21 cellular contexts compared by ENCODE assay signal in genomic region chr21:43759651-43760050, GRCh38. TPM values are rescaled to one million over a fixed set of nuclear protein-coding genes. Genes with fewer than 3 reads are reported as not detected.
A peak's percentile ranks its signal among the peaks of the same experiment; 100 is the strongest.
DNase-seq lines count a peak whose midpoint lies in the region; ATAC-seq, FAIRE-seq and TF ChIP-seq lines count a peak whose summit lies in the region.
"Had no signal": no experiment of that assay in that cellular context is flagged by ENCODE, and none has a peak within 500 bp of the region (broad histone marks: within the 10 kb centered on the region; RNA-seq: fewer than 3 reads in every experiment).

No MANE protein-coding gene starts in this region.

- no peaks in the 10 kb centered on the region for H3K9me3 Mint-ChIP-seq in nephron
- peaks cover 0 to 3% of the 10 kb centered on the region in 2 experiments; a peak in 1 of 5 replicates for H3K9me3 Mint-ChIP-seq in H9
- H3K9me3 Mint-ChIP-seq: CD4-positive, alpha-beta T cell had no signal

- H2AFZ ChIP-seq in HepG2 (ENCODE audit: low read length) (no peak overlapping the region), H9 (ENCODE audit: low read length) (no peak overlapping the region)

- H3K27me3 Mint-ChIP-seq in nephron (ENCODE audit: low read depth) (no peaks in the 10 kb centered on the region), H9 (ENCODE audit: low read depth) (no peaks in the 10 kb centered on the region)
- H3K27me3 Mint-ChIP-seq: CD4-positive, alpha-beta T cell had no signal

- FAIRE-seq in HepG2 (lab: Jason Lieb, UNC), result no peak
- FAIRE-seq: A549, GM18507, H54 had no signal

- H3K9me3 ChIP-seq in HepG2 (ENCODE audit: low read length) (no peaks in the 10 kb centered on the region), right lobe of liver (no peaks in the 10 kb centered on the region), subcutaneous abdominal adipose tissue (ENCODE audit: control insufficient read depth in 5 of 5, low read length in 5 of 5) (no peaks in the 10 kb centered on the region), H9 (ENCODE audit: control insufficient read depth, low read depth, low read length) (no peaks in the 10 kb centered on the region), ascending aorta (no peaks in the 10 kb centered on the region)
- H3K9me3 ChIP-seq: A549, SK-N-SH had no signal

- 95% methylated on average over 13 of the region's 19 CpGs for WGBS in HepG2 (ENCODE audit: low lambda C conversion rate)
- no CpG with 5 or more reads among the region's 19 CpGs for WGBS in right lobe of liver (ENCODE audit: insufficient coverage, low coverage, low lambda C conversion rate, missing lambda C conversion rate)
- no CpG with 5 or more reads among the region's 19 CpGs for WGBS in H9 (ENCODE audit: extremely low coverage, insufficient read length, low lambda C conversion rate)

- no peak for DNase-seq in HepG2 (ENCODE audit: low spot score)
- no peak for DNase-seq in right lobe of liver
- DNase-seq in H9, result no peak
- DNase-seq in stimulated activated CD4-positive, alpha-beta T cell treated with anti-CD3 and anti-CD28 coated beads, Interleukin-4, amount 100 ng/mL, for 24 hours, result no peak
- DNase-seq in ascending aorta (ENCODE audit: low spot score in 2 of 2), result no peak
- DNase-seq: AML-193; CD4-positive, alpha-beta T cell; DMS53; KG1; MM.1S; NCI-H2029 treated with DMSO at 0.1 percent for 48 hours; NCI-H446 treated with DMSO at 0.1 percent for 48 hours; NCI-H526; SK-N-SH had no signal

- H3K36me3 Mint-ChIP-seq in nephron (ENCODE audit: low read depth) (peaks cover 20% of the 10 kb centered on the region), H9 (ENCODE audit: insufficient read depth in 1 of 3, low read depth in 3 of 3) (peaks cover 16 to 47% (median 27%) of the 10 kb centered on the region in 3 experiments)

- no peaks in the 10 kb centered on the region for H3K79me1 ChIP-seq in H9 (ENCODE audit: insufficient read depth, low read depth, low read length, poor library complexity, severe bottlenecking)

- peak overlapping the region in 1 of 3 experiments; percentile 16 for H3K4me3 Mint-ChIP-seq in nephron
- no peak overlapping the region for H3K4me3 Mint-ChIP-seq in H9
- H3K4me3 Mint-ChIP-seq: CD4-positive, alpha-beta T cell had no signal

- TF ChIP-seq POLR2A in HepG2 (IDR thresholded peaks at IDR 0.05; ENCODE audit: insufficient read depth in 1 of 2, low read depth in 2 of 2, low read length in 2 of 2) (no peak), right lobe of liver (IDR thresholded peaks at IDR 0.05) (no peak)

- no peak overlapping the region for H3K4ac ChIP-seq in H9 (ENCODE audit: low read depth, low read length)

- no peak overlapping the region for H2BK20ac ChIP-seq in H9 (ENCODE audit: low read depth, low read length, poor library complexity, severe bottlenecking)

- no peak overlapping the region for H4K8ac ChIP-seq in H9 (replicated peaks; ENCODE audit: insufficient read length, low read depth, low read length)

- H3K4me1 Mint-ChIP-seq in nephron, result peaks cover 22% of the 10 kb centered on the region
- no peaks in the 10 kb centered on the region for H3K4me1 Mint-ChIP-seq in H9

- no peak overlapping the region for H3T11ph ChIP-seq in H9 (ENCODE audit: low read length)

- TF ChIP-seq EP300 in HepG2 (IDR thresholded peaks at IDR 0.05; ENCODE audit: low read depth in 2 of 2, low read length in 2 of 2), result no peak
- no peak for TF ChIP-seq EP300 in HepG2 (CRISPR knock-in tag; IDR thresholded peaks at IDR 0.05; ENCODE audit: borderline replicate concordance)

- H3K4me3 ChIP-seq in HepG2 (replicated peaks in 1 of 3; ENCODE audit: insufficient read depth in 1 of 3, low read depth in 2 of 3, low read length in 3 of 3), result no peak overlapping the region
- H3K4me3 ChIP-seq in right lobe of liver, result no peak overlapping the region
- H3K4me3 ChIP-seq in subcutaneous abdominal adipose tissue (ENCODE audit: low read depth in 1 of 5, low read length in 5 of 5), result no peak overlapping the region
- H3K4me3 ChIP-seq in ascending aorta, result no peak overlapping the region
- H3K4me3 ChIP-seq: A549; BLaER1 treated with 17β-estradiol and CSF1 and Interleukin-3, amounts not matched to agents 10 nM and 100 nM had no signal

- H3K4me1 ChIP-seq in HepG2 (ENCODE audit: insufficient read depth, low read length) (no peaks in the 10 kb centered on the region), right lobe of liver (peaks cover 0 to 23% (median 9%) of the 10 kb centered on the region in 4 donors), subcutaneous abdominal adipose tissue (ENCODE audit: control insufficient read depth in 5 of 5, insufficient read depth in 5 of 5, low read length in 5 of 5) (peaks cover 2 to 44% (median 32%) of the 10 kb centered on the region in 5 donors), H9 (ENCODE audit: insufficient read depth, low read length) (no peaks in the 10 kb centered on the region), ascending aorta (peaks cover 9 to 15% of the 10 kb centered on the region in 2 donors)

- no peak overlapping the region for H2AK5ac ChIP-seq in H9 (ENCODE audit: insufficient read length, low read length)

- TF ChIP-seq RAD21 in HepG2 (CRISPR knock-in tag; IDR thresholded peaks at IDR 0.05), result no peak

- ATAC-seq in HepG2, result no peak
- no peak for ATAC-seq in right lobe of liver
- ATAC-seq: A549, Panc1 had no signal

- no peak overlapping the region for H3K27ac ChIP-seq in HepG2 (ENCODE audit: extremely low read length, insufficient read depth, low read length)
- H3K27ac ChIP-seq in right lobe of liver, result no peak overlapping the region
- H3K27ac ChIP-seq in subcutaneous abdominal adipose tissue (ENCODE audit: low read depth, low read length), result peak overlapping the region; percentile 84
- no peak overlapping the region for H3K27ac ChIP-seq in H9 (ENCODE audit: insufficient read length, low read depth, low read length)
- no peak overlapping the region for H3K27ac ChIP-seq in ascending aorta
- H3K27ac ChIP-seq: A549 had no signal

- no peak overlapping the region for H3K56ac ChIP-seq in H9 (ENCODE audit: insufficient read length, low read depth, low read length)

- no peak overlapping the region for H2BK12ac ChIP-seq in H9 (ENCODE audit: insufficient read length, low read depth, low read length)

- no peak overlapping the region for H3K23ac ChIP-seq in H9 (ENCODE audit: insufficient read length, low read depth, low read length)

- H4K5ac ChIP-seq in H9 (ENCODE audit: insufficient read length, low read depth, low read length), result no peak overlapping the region

- no peaks in the 10 kb centered on the region for H4K20me1 ChIP-seq in HepG2 (ENCODE audit: insufficient read depth, low read length)
- no peaks in the 10 kb centered on the region for H4K20me1 ChIP-seq in H9 (ENCODE audit: control insufficient read depth, insufficient read depth, insufficient read length)

- H3K23me2 ChIP-seq in H9 (ENCODE audit: insufficient read length, low read depth, low read length, poor library complexity, severe bottlenecking), result no peaks in the 10 kb centered on the region

- H3K4me2 ChIP-seq in HepG2 (ENCODE audit: low read depth, low read length) (no peak overlapping the region), H9 (ENCODE audit: insufficient read depth, insufficient read length, low read length) (no peak overlapping the region)
- H3K4me2 ChIP-seq: A549; BLaER1 treated with 17β-estradiol and CSF1 and Interleukin-3, amounts not matched to agents 10 nM and 100 nM; SK-N-SH had no signal

- H3K27me3 ChIP-seq in HepG2 (ENCODE audit: control insufficient read depth in 1 of 2, insufficient read depth in 2 of 2, low read length in 2 of 2), result no peaks in the 10 kb centered on the region
- H3K27me3 ChIP-seq in right lobe of liver, result no peaks in the 10 kb centered on the region
- H3K27me3 ChIP-seq in subcutaneous abdominal adipose tissue (ENCODE audit: control insufficient read depth in 5 of 5, insufficient read depth in 4 of 5, low read length in 5 of 5), result no peaks in the 10 kb centered on the region
- no peaks in the 10 kb centered on the region for H3K27me3 ChIP-seq in H9 (ENCODE audit: insufficient read depth, low read length)
- H3K27me3 ChIP-seq in ascending aorta, result no peaks in the 10 kb centered on the region
- H3K27me3 ChIP-seq: BLaER1 treated with 17β-estradiol and CSF1 and Interleukin-3, amounts not matched to agents 10 nM and 100 nM had no signal

- intact Hi-C loops in HepG2 (cut with micrococcal nuclease; ENCODE audit: unreplicated experiment) (no loop called here), right lobe of liver (cut with DNase I) (loop anchor here in 1 of 2 donors (10.0 kb wide), 1 partner anchor 65 kb away; no protein-coding TSS in a partner anchor), ascending aorta (cut with DNase I) (no loop called here)

- no peak overlapping the region for H4K91ac ChIP-seq in H9 (ENCODE audit: insufficient read length, low read depth, low read length)

- H3K18ac ChIP-seq in H9 (ENCODE audit: insufficient read length, low read depth, low read length), result no peak overlapping the region

- no peak for TF ChIP-seq CTCF in HepG2 (CRISPR knock-in tag; IDR thresholded peaks at IDR 0.05)
- no peak for TF ChIP-seq CTCF in right lobe of liver (IDR thresholded peaks at IDR 0.05)
- TF ChIP-seq CTCF in nephron (IDR thresholded peaks at IDR 0.05; ENCODE audit: unreplicated experiment in 3 of 3), result no peak
- no peak for TF ChIP-seq CTCF in H9 (conservative IDR thresholded peaks at IDR 0.05)
- TF ChIP-seq CTCF in ascending aorta (IDR thresholded peaks at IDR 0.05), result no peak

- H2BK120ac ChIP-seq in H9 (ENCODE audit: low read depth, low read length, poor library complexity, severe bottlenecking), result no peak overlapping the region

- no TSS peak for BruUV-seq in HepG2 (replicated peaks; lab: Mats Ljungman, UMichigan)

- POLR2A ChIA-PET in HepG2 (lab: Yijun Ruan, JAX), result no interaction called here

- peaks cover 17 to 36% of the 10 kb centered on the region in 2 experiments; a peak in 4 of 5 replicates for H3K36me3 ChIP-seq in HepG2 (replicated peaks in 1 of 2; ENCODE audit: control insufficient read depth in 1 of 2, insufficient read depth in 2 of 2, low read length in 2 of 2)
- H3K36me3 ChIP-seq in right lobe of liver, result peaks cover 0 to 30% (median 11%) of the 10 kb centered on the region in 4 donors
- H3K36me3 ChIP-seq in subcutaneous abdominal adipose tissue (ENCODE audit: control insufficient read depth in 5 of 5, insufficient read depth in 5 of 5, low read length in 5 of 5), result peaks cover 0 to 88% (median 66%) of the 10 kb centered on the region in 5 donors
- peaks cover 31 to 55% of the 10 kb centered on the region in 2 donors for H3K36me3 ChIP-seq in ascending aorta

- in situ Hi-C loops in HepG2 (cut with HindIII; ENCODE audit: extremely low pct_ligation_motif_present, low pct_unique_long_range_greater_than_20kb), result no loop called here

- no peak overlapping the region for H2BK15ac ChIP-seq in H9 (ENCODE audit: low read depth, low read length)

- H3K27ac Mint-ChIP-seq in nephron (peak overlapping the region in 2 of 3 experiments; percentile 73 to 100), H9 (peak overlapping the region in 1 of 3 experiments; percentile 76; a peak in 1 of 7 replicates)
- H3K27ac Mint-ChIP-seq: CD4-positive, alpha-beta T cell had no signal

- no peak overlapping the region for H2BK5ac ChIP-seq in H9 (ENCODE audit: insufficient read length, low read length)

- H3K9ac ChIP-seq in HepG2 (ENCODE audit: insufficient read depth, low read depth, low read length) (no peak overlapping the region), subcutaneous abdominal adipose tissue (ENCODE audit: low read length in 5 of 5) (no peak overlapping the region), H9 (ENCODE audit: extremely low read depth, insufficient read length, low read length) (no peak overlapping the region)
- H3K9ac ChIP-seq: BLaER1 treated with 17β-estradiol and CSF1 and Interleukin-3, amounts not matched to agents 10 nM and 100 nM; SK-N-SH had no signal

- H3K79me2 ChIP-seq in HepG2 (ENCODE audit: insufficient read depth, low read length) (no peaks in the 10 kb centered on the region), H9 (ENCODE audit: insufficient read depth, low read length) (no peaks in the 10 kb centered on the region)

- H3K14ac ChIP-seq in H9 (ENCODE audit: insufficient read depth, low read length), result no peak overlapping the region

- CTCF ChIA-PET in HepG2 (lab: Yijun Ruan, JAX; ENCODE audit: low intra/inter-chr PET ratio, low total read pairs), result no interaction called here

RNA-seq across cellular contexts. Expression of gene CSTB, which starts 16.5 kb away (rescaled TPM):
- total RNA-seq in HepG2 (2016; rRNA removed; fragmentation: Illumina TruSeq; extraction: Trizol), result 11.7 and 15.8 TPM in 2 replicates
- total RNA-seq in HepG2 (2016; cell fraction: cytosol; rRNA removed; fragmentation: Illumina TruSeq; extraction: Trizol; ENCODE audit: low read depth), result 8.0 and 9.1 TPM in 2 replicates
- total RNA-seq in HepG2 (2016; cell fraction: insoluble cytoplasmic fraction; rRNA removed; fragmentation: Illumina TruSeq; extraction: Trizol), result 11.9 and 14.9 TPM in 2 replicates
- 9.8 and 11.8 TPM in 2 replicates for total RNA-seq in HepG2 (2016; cell fraction: membrane; rRNA removed; fragmentation: Illumina TruSeq; extraction: Trizol)
- total RNA-seq in HepG2 (2016; cell fraction: nucleus; rRNA removed; fragmentation: Illumina TruSeq; extraction: Trizol), result 6.6 and 7.1 TPM in 2 replicates
- 94.1 and 110 TPM in 2 replicates for polyA plus RNA-seq in HepG2 (2011; rRNA removed)
- 129 and 137 TPM in 2 replicates for polyA plus RNA-seq in HepG2 (2011; cell fraction: cytosol; rRNA removed)
- polyA plus RNA-seq in HepG2 (2011; cell fraction: nucleus; rRNA removed), result 53.4 and 59.2 TPM in 2 replicates
- polyA plus RNA-seq in HepG2 (2012), result 58.7 and 69.9 TPM in 2 replicates
- 34.3 and 43.0 TPM in 2 replicates for polyA plus RNA-seq in HepG2 (2016; cell fraction: cytosol; fragmentation: Illumina TruSeq; extraction: Trizol; ENCODE audit: low read depth)
- polyA plus RNA-seq in HepG2 (2016; cell fraction: insoluble cytoplasmic fraction; fragmentation: Illumina TruSeq; extraction: Trizol; ENCODE audit: low read depth), result 53.0 and 57.2 TPM in 2 replicates
- 32.8 and 40.2 TPM in 2 replicates for polyA plus RNA-seq in HepG2 (2016; cell fraction: membrane; fragmentation: Illumina TruSeq; extraction: Trizol; ENCODE audit: low read depth)
- polyA plus RNA-seq in HepG2 (2016; cell fraction: nucleus; fragmentation: Illumina TruSeq; extraction: Trizol; ENCODE audit: insufficient read depth, low read depth), result 34.9 and 36.2 TPM in 2 replicates
- polyA minus RNA-seq in HepG2 (2011; rRNA and poly(A)+ RNA removed; ENCODE audit: low replicate concordance), result 37.2 and 51.7 TPM in 2 replicates
- 24.0 and 25.6 TPM in 2 replicates for polyA minus RNA-seq in HepG2 (2011; cell fraction: cytosol; rRNA and poly(A)+ RNA removed)
- 9.0 and 15.4 TPM in 2 replicates for polyA minus RNA-seq in HepG2 (2011; cell fraction: nucleus; rRNA and poly(A)+ RNA removed)
- 100 to 1,000 TPM in 1 of 6 experiments, 10 to 100 TPM in 5; 16.6 to 137 (median 23.2) TPM for total RNA-seq in right lobe of liver
- 40.7 and 44.5 TPM in 2 replicates for total RNA-seq in H9 (2021)
- 8.7 TPM for total RNA-seq in ascending aorta

RNA-seq across cellular contexts. Expression of gene RRP1, which starts 29.7 kb away (rescaled TPM):
- total RNA-seq in HepG2 (2016; rRNA removed; fragmentation: Illumina TruSeq; extraction: Trizol) (24.6 and 35.1 TPM in 2 replicates), right lobe of liver (10 to 100 TPM in 4 of 6 experiments, 1 to 10 TPM in 2; 8.8 to 25.1 (median 12.9) TPM), H9 (2021) (73.3 and 76.7 TPM in 2 replicates), ascending aorta (52.0 TPM)
- total RNA-seq in HepG2 (2016; cell fraction: cytosol; rRNA removed; fragmentation: Illumina TruSeq; extraction: Trizol; ENCODE audit: low read depth), result 16.9 and 17.1 TPM in 2 replicates
- 24.1 and 32.9 TPM in 2 replicates for total RNA-seq in HepG2 (2016; cell fraction: insoluble cytoplasmic fraction; rRNA removed; fragmentation: Illumina TruSeq; extraction: Trizol)
- total RNA-seq in HepG2 (2016; cell fraction: membrane; rRNA removed; fragmentation: Illumina TruSeq; extraction: Trizol), result 10.3 and 11.2 TPM in 2 replicates
- total RNA-seq in HepG2 (2016; cell fraction: nucleus; rRNA removed; fragmentation: Illumina TruSeq; extraction: Trizol), result 29.9 and 34.8 TPM in 2 replicates
- 20.1 and 22.2 TPM in 2 replicates for polyA plus RNA-seq in HepG2 (2011; rRNA removed)
- polyA plus RNA-seq in HepG2 (2011; cell fraction: cytosol; rRNA removed), result 11.2 and 11.3 TPM in 2 replicates
- polyA plus RNA-seq in HepG2 (2011; cell fraction: nucleus; rRNA removed), result 110 and 114 TPM in 2 replicates
- 22.7 and 27.0 TPM in 2 replicates for polyA plus RNA-seq in HepG2 (2012)
- 3.0 and 3.7 TPM in 2 replicates for polyA plus RNA-seq in HepG2 (2016; cell fraction: cytosol; fragmentation: Illumina TruSeq; extraction: Trizol; ENCODE audit: low read depth)
- 25.7 and 32.8 TPM in 2 replicates for polyA plus RNA-seq in HepG2 (2016; cell fraction: insoluble cytoplasmic fraction; fragmentation: Illumina TruSeq; extraction: Trizol; ENCODE audit: low read depth)
- polyA plus RNA-seq in HepG2 (2016; cell fraction: membrane; fragmentation: Illumina TruSeq; extraction: Trizol; ENCODE audit: low read depth), result 4.3 and 6.1 TPM in 2 replicates
- polyA plus RNA-seq in HepG2 (2016; cell fraction: nucleus; fragmentation: Illumina TruSeq; extraction: Trizol; ENCODE audit: insufficient read depth, low read depth), result 70.6 and 74.1 TPM in 2 replicates
- 9.8 and 26.9 TPM in 2 replicates for polyA minus RNA-seq in HepG2 (2011; rRNA and poly(A)+ RNA removed; ENCODE audit: low replicate concordance)
- polyA minus RNA-seq in HepG2 (2011; cell fraction: cytosol; rRNA and poly(A)+ RNA removed), result 5.9 and 9.7 TPM in 2 replicates
- polyA minus RNA-seq in HepG2 (2011; cell fraction: nucleus; rRNA and poly(A)+ RNA removed), result 27.0 and 37.2 TPM in 2 replicates

RNA-seq across cellular contexts. Expression of gene PDXK, which starts 40.7 kb away (rescaled TPM):
- 114 and 151 TPM in 2 replicates for total RNA-seq in HepG2 (2016; rRNA removed; fragmentation: Illumina TruSeq; extraction: Trizol)
- 28.6 and 35.2 TPM in 2 replicates for total RNA-seq in HepG2 (2016; cell fraction: cytosol; rRNA removed; fragmentation: Illumina TruSeq; extraction: Trizol; ENCODE audit: low read depth)
- 115 and 149 TPM in 2 replicates for total RNA-seq in HepG2 (2016; cell fraction: insoluble cytoplasmic fraction; rRNA removed; fragmentation: Illumina TruSeq; extraction: Trizol)
- 62.0 and 68.5 TPM in 2 replicates for total RNA-seq in HepG2 (2016; cell fraction: membrane; rRNA removed; fragmentation: Illumina TruSeq; extraction: Trizol)
- total RNA-seq in HepG2 (2016; cell fraction: nucleus; rRNA removed; fragmentation: Illumina TruSeq; extraction: Trizol), result 61.1 and 71.3 TPM in 2 replicates
- polyA plus RNA-seq in HepG2 (2011; rRNA removed), result 165 and 184 TPM in 2 replicates
- polyA plus RNA-seq in HepG2 (2011; cell fraction: cytosol; rRNA removed), result 146 and 162 TPM in 2 replicates
- 215 and 264 TPM in 2 replicates for polyA plus RNA-seq in HepG2 (2011; cell fraction: nucleus; rRNA removed)
- 82.4 and 87.9 TPM in 2 replicates for polyA plus RNA-seq in HepG2 (2012)
- polyA plus RNA-seq in HepG2 (2016; cell fraction: cytosol; fragmentation: Illumina TruSeq; extraction: Trizol; ENCODE audit: low read depth), result 45.4 and 55.7 TPM in 2 replicates
- 135 and 141 TPM in 2 replicates for polyA plus RNA-seq in HepG2 (2016; cell fraction: insoluble cytoplasmic fraction; fragmentation: Illumina TruSeq; extraction: Trizol; ENCODE audit: low read depth)
- 56.2 and 56.5 TPM in 2 replicates for polyA plus RNA-seq in HepG2 (2016; cell fraction: membrane; fragmentation: Illumina TruSeq; extraction: Trizol; ENCODE audit: low read depth)
- polyA plus RNA-seq in HepG2 (2016; cell fraction: nucleus; fragmentation: Illumina TruSeq; extraction: Trizol; ENCODE audit: insufficient read depth, low read depth), result 113 and 114 TPM in 2 replicates
- 159 and 241 TPM in 2 replicates for polyA minus RNA-seq in HepG2 (2011; rRNA and poly(A)+ RNA removed; ENCODE audit: low replicate concordance)
- 48.1 and 61.1 TPM in 2 replicates for polyA minus RNA-seq in HepG2 (2011; cell fraction: cytosol; rRNA and poly(A)+ RNA removed)
- 60.5 and 61.0 TPM in 2 replicates for polyA minus RNA-seq in HepG2 (2011; cell fraction: nucleus; rRNA and poly(A)+ RNA removed)
- total RNA-seq in right lobe of liver, result 10 to 100 TPM; 52.9 to 87.5 (median 58.9) TPM
- total RNA-seq in H9 (2021), result 109 and 117 TPM in 2 replicates
- total RNA-seq in ascending aorta, result 102 TPM
